In genomic region chrX:2536974-2537373, GRCh38 we compare ENCODE assay signal across 18 cellular contexts. TPM values are rescaled to one million over a fixed set of nuclear protein-coding genes. Genes with fewer than 3 reads are reported as not detected.
DNase-seq lines count a peak whose midpoint lies in the region; ATAC-seq and TF ChIP-seq lines count a peak whose summit lies in the region.
"Had no signal": no experiment of that assay in that cellular context is flagged by ENCODE, and none has a peak within 500 bp of the region (broad histone marks: within the 10 kb centered on the region; RNA-seq: fewer than 3 reads in every experiment).

No MANE protein-coding gene starts in this region.

- no peak overlapping the region for H3K14ac ChIP-seq in neuronal stem cell (ENCODE audit: low read length)

- DNase-seq in stimulated activated naive CD8-positive, alpha-beta T cell treated with anti-CD3 and anti-CD28 coated beads, Interleukin-15, amount 100 ng/mL, for 72 hours, result no peak
- peak in 1 of 2 donors; percentile 48 for DNase-seq in heart right ventricle
- DNase-seq in neuronal stem cell (ENCODE audit: low spot score), result no peak
- DNase-seq in hepatic stellate cell (ENCODE audit: low spot score), result no peak
- DNase-seq in inferior parietal cortex (ENCODE audit: extremely low spot score), result no peak
- DNase-seq: CD8-positive, alpha-beta memory T cell; DMS79 treated with DMSO at 0.1 percent for 48 hours; H7; NCI-H1048; NCI-H1694; NCI-H526 treated with DMSO at 0.1 percent for 48 hours; PC-3 had no signal

- no peak for TF ChIP-seq CTCF in heart right ventricle (IDR thresholded peaks at IDR 0.05)

- H2AFZ ChIP-seq in neuronal stem cell (ENCODE audit: low read length), result no peak overlapping the region

- H3K9me3 ChIP-seq in heart right ventricle, result no peaks in the 10 kb centered on the region
- no peaks in the 10 kb centered on the region for H3K9me3 ChIP-seq in neuronal stem cell (replicated peaks in 1 of 2; ENCODE audit: control insufficient read depth in 2 of 2, insufficient read depth in 1 of 2, low read depth in 1 of 2, low read length in 2 of 2)
- H3K9me3 ChIP-seq: BLaER1 had no signal

- no peak overlapping the region for H3K4ac ChIP-seq in neuronal stem cell (ENCODE audit: low read length)

- H2AK5ac ChIP-seq in neuronal stem cell (ENCODE audit: low read depth, low read length), result no peak overlapping the region

- no peak overlapping the region for H4K91ac ChIP-seq in neuronal stem cell (ENCODE audit: low read depth, low read length, poor library complexity)

- no peak overlapping the region for H4K8ac ChIP-seq in neuronal stem cell (ENCODE audit: low read depth, low read length)

- H3K23ac ChIP-seq in neuronal stem cell (ENCODE audit: low read depth, low read length, poor library complexity), result no peak overlapping the region

- H3K27me3 ChIP-seq in heart right ventricle, result peaks cover 0 to 8% (median 0%) of the 10 kb centered on the region in 7 donors
- H3K27me3 ChIP-seq in neuronal stem cell (ENCODE audit: control insufficient read depth in 3 of 3, insufficient read depth in 3 of 3, low read depth in 1 of 3, low read length in 3 of 3), result no peaks in the 10 kb centered on the region
- H3K27me3 ChIP-seq: BLaER1 had no signal

- peak overlapping the region; percentile 55 for H3K18ac ChIP-seq in neuronal stem cell (ENCODE audit: low read length)

- no peaks in the 10 kb centered on the region for H3K9me3 Mint-ChIP-seq in stimulated activated naive CD8-positive, alpha-beta T cell treated with anti-CD3 and anti-CD28 coated beads, Interleukin-15, Interleukin-2, amounts not matched to agents 100 ng/mL and 50 ng/mL, for 24 hours
- no peaks in the 10 kb centered on the region for H3K9me3 Mint-ChIP-seq in stimulated activated naive CD8-positive, alpha-beta T cell treated with anti-CD3 and anti-CD28 coated beads, Interleukin-15, amount 100 ng/mL, for 72 hours

- H3K27me3 Mint-ChIP-seq in stimulated activated naive CD8-positive, alpha-beta T cell treated with anti-CD3 and anti-CD28 coated beads, Interleukin-15, Interleukin-2, amounts not matched to agents 100 ng/mL and 50 ng/mL, for 24 hours, result peaks cover 4% of the 10 kb centered on the region
- peaks cover 8% of the 10 kb centered on the region for H3K27me3 Mint-ChIP-seq in stimulated activated naive CD8-positive, alpha-beta T cell treated with anti-CD3 and anti-CD28 coated beads, Interleukin-15, amount 100 ng/mL, for 72 hours

- no peaks in the 10 kb centered on the region for H3K4me1 Mint-ChIP-seq in stimulated activated naive CD8-positive, alpha-beta T cell treated with anti-CD3 and anti-CD28 coated beads, Interleukin-15, Interleukin-2, amounts not matched to agents 100 ng/mL and 50 ng/mL, for 24 hours (ENCODE audit: low read depth)
- H3K4me1 Mint-ChIP-seq in stimulated activated naive CD8-positive, alpha-beta T cell treated with anti-CD3 and anti-CD28 coated beads, Interleukin-15, amount 100 ng/mL, for 72 hours, result no peaks in the 10 kb centered on the region
- H3K4me1 Mint-ChIP-seq: CD8-positive, alpha-beta memory T cell had no signal

- H3K4me1 ChIP-seq in heart right ventricle (no peaks in the 10 kb centered on the region), neuronal stem cell (ENCODE audit: control insufficient read depth in 2 of 2, insufficient read depth in 1 of 2, low read depth in 1 of 2, low read length in 2 of 2) (peaks cover 6 to 7% of the 10 kb centered on the region in 2 donors)

- WGBS in heart right ventricle, 2 donors, result 64 to 70% methylated on average over 5 of the region's 5 CpGs
- WGBS in neuronal stem cell (ENCODE audit: extremely low coverage in 2 of 2, insufficient read length in 2 of 2, insufficient replicate concordance in 1 of 2), 2 donors, result no CpG with 5 or more reads among the region's 5 CpGs

- no peaks in the 10 kb centered on the region for H3K36me3 Mint-ChIP-seq in stimulated activated naive CD8-positive, alpha-beta T cell treated with anti-CD3 and anti-CD28 coated beads, Interleukin-15, Interleukin-2, amounts not matched to agents 100 ng/mL and 50 ng/mL, for 24 hours (ENCODE audit: low read depth)
- H3K36me3 Mint-ChIP-seq: CD8-positive, alpha-beta memory T cell had no signal

- H2BK5ac ChIP-seq in neuronal stem cell (ENCODE audit: low read length), result no peak overlapping the region

- H3K9ac ChIP-seq in neuronal stem cell (ENCODE audit: low read depth, low read length, poor library complexity), result no peak overlapping the region
- H3K9ac ChIP-seq: BLaER1, KMS-11 had no signal

- no peak overlapping the region for H2BK15ac ChIP-seq in neuronal stem cell (ENCODE audit: low read length)

- peak overlapping the region; percentile 97 for H2BK12ac ChIP-seq in neuronal stem cell (ENCODE audit: low read length)

- no peak overlapping the region for H3K4me2 ChIP-seq in neuronal stem cell (ENCODE audit: insufficient read depth, low read length, poor library complexity, severe bottlenecking)
- H3K4me2 ChIP-seq: BLaER1, KMS-11 had no signal

- intact Hi-C loops in heart right ventricle (cut with DNase I), result no loop called here

- H3K27ac ChIP-seq in heart right ventricle, result peak overlapping the region in 5 of 10 donors; percentile 26 to 77 (median 48)
- no peak overlapping the region for H3K27ac ChIP-seq in neuronal stem cell (replicated peaks; ENCODE audit: low read length)
- H3K27ac ChIP-seq: BLaER1, KMS-11, RWPE1 had no signal

- H3K27ac Mint-ChIP-seq in stimulated activated naive CD8-positive, alpha-beta T cell treated with anti-CD3 and anti-CD28 coated beads, Interleukin-15, Interleukin-2, amounts not matched to agents 100 ng/mL and 50 ng/mL, for 24 hours, result peak overlapping the region; percentile 52
- no peak overlapping the region for H3K27ac Mint-ChIP-seq in stimulated activated naive CD8-positive, alpha-beta T cell treated with anti-CD3 and anti-CD28 coated beads, Interleukin-15, amount 100 ng/mL, for 72 hours
- H3K27ac Mint-ChIP-seq: CD8-positive, alpha-beta memory T cell had no signal

- H3K4me3 Mint-ChIP-seq in stimulated activated naive CD8-positive, alpha-beta T cell treated with anti-CD3 and anti-CD28 coated beads, Interleukin-15, Interleukin-2, amounts not matched to agents 100 ng/mL and 50 ng/mL, for 24 hours, result no peak overlapping the region
- H3K4me3 Mint-ChIP-seq in stimulated activated naive CD8-positive, alpha-beta T cell treated with anti-CD3 and anti-CD28 coated beads, Interleukin-15, amount 100 ng/mL, for 72 hours, result no peak overlapping the region
- H3K4me3 Mint-ChIP-seq: CD8-positive, alpha-beta memory T cell had no signal

- no peak for ATAC-seq in stimulated activated naive CD8-positive, alpha-beta T cell treated with anti-CD3 and anti-CD28 coated beads, Interleukin-15, amount 100 ng/mL, for 72 hours
- ATAC-seq in heart right ventricle (peak in 6 of 8 donors; percentile 64 to 78 (median 72)), GM21825 (IDR thresholded peaks at IDR 0.05; ENCODE audit: unreplicated experiment) (no peak), HG03469 (IDR thresholded peaks at IDR 0.05; ENCODE audit: unreplicated experiment) (no peak)
- ATAC-seq: PC-3 had no signal

- H3K36me3 ChIP-seq in heart right ventricle (no peaks in the 10 kb centered on the region), neuronal stem cell (replicated peaks in 1 of 2; ENCODE audit: control insufficient read depth in 2 of 2, insufficient read depth in 2 of 2, low read length in 2 of 2) (no peaks in the 10 kb centered on the region)
- H3K36me3 ChIP-seq: BLaER1 had no signal

- H3K4me3 ChIP-seq in heart right ventricle, result no peak overlapping the region
- no peak overlapping the region for H3K4me3 ChIP-seq in neuronal stem cell (ENCODE audit: low read length in 2 of 2)
- H3K4me3 ChIP-seq: BLaER1 had no signal

- no peak overlapping the region for H2BK120ac ChIP-seq in neuronal stem cell (ENCODE audit: low read depth, low read length)

- H3K79me1 ChIP-seq in neuronal stem cell (ENCODE audit: low read depth, low read length), result no peaks in the 10 kb centered on the region

RNA-seq across cellular contexts. Expression of gene DHRSX, which starts 36.2 kb away (rescaled TPM):
- total RNA-seq in heart right ventricle, result 10 to 100 TPM; 21.1 to 35.9 (median 28.5) TPM
- 10 to 100 TPM; 13.8 to 20.5 TPM for polyA plus RNA-seq in heart right ventricle
- 24.5 TPM for polyA plus RNA-seq in neuronal stem cell (2013, experiment 1 of 2)
- 24.6 TPM for polyA plus RNA-seq in neuronal stem cell (2013, experiment 2 of 2)

RNA-seq across cellular contexts. Expression of gene ZBED1, which starts 36.2 kb away (rescaled TPM):
- 10 to 100 TPM; 41.5 to 60.8 (median 54.4) TPM for total RNA-seq in heart right ventricle
- polyA plus RNA-seq in heart right ventricle, result 10 to 100 TPM; 19.0 to 23.6 TPM
- polyA plus RNA-seq in neuronal stem cell (2013, experiment 1 of 2), result 19.2 TPM
- polyA plus RNA-seq in neuronal stem cell (2013, experiment 2 of 2), result 18.2 TPM

Comparison
In these comparisons a context has a peak if more than half of its experiments do, and no peak if none do; other contexts are left out.
1. ATAC-seq: peak in heart right ventricle (6 of 8); none in stimulated activated naive CD8-positive, alpha-beta T cell treated with anti-CD3 and anti-CD28 coated beads, Interleukin-15, amount 100 ng/mL, for 72 hours (single experiment), GM21825 (single experiment) and HG03469 (single experiment).